In the genomic region with DNA sequence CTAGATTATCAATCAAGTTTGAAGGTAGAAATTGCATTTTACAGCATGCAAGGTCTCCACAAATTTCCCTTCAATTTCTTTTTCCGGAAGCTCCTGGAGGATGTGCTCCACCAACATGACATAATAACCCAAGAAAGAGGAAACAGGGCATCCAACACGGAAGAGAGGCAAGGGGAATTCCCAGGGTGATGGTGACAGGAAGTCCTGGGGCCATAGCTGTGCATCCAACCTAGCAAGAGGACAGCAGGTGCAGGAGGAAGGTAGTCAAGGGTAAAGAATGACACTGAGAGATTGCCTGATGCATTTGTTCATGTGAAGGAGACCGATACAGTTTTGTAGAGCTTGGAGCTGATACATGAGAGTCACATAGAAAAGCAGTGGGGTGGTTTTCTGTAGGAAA, we compare ENCODE assay signal across 9 cellular contexts.
DNase-seq lines count a peak whose midpoint lies in the region; ATAC-seq and TF ChIP-seq lines count a peak whose summit lies in the region.
"Had no signal": no experiment of that assay in that cellular context is flagged by ENCODE, and none has a peak within 500 bp of the region (broad histone marks: within the 10 kb centered on the region; RNA-seq: fewer than 3 reads in every experiment).

No MANE protein-coding gene starts in this region.

- POLR2A ChIA-PET in PC-3 (lab: Charles Lee; ENCODE audit: unreplicated experiment) = no interaction called here

- DNase-seq in activated effector memory CD4-positive, alpha-beta T cell treated with anti-CD3 and anti-CD28 coated beads, Interleukin-2, amount 50 U/mL, for 16 hours = no peak
- DNase-seq in PC-3 = no peak
- DNase-seq in dedifferentiated amniotic fluid mesenchymal stem cell (ENCODE audit: extremely low spot score) = no peak
- no peak for DNase-seq in NCI-H226
- DNase-seq: activated CD4-positive, alpha-beta T cell treated with anti-CD3 and anti-CD28 coated beads, Interleukin-2, amount 50 U/mL, for 4 hours had no signal

- no peak overlapping the region for H3K4me2 ChIP-seq in PC-3 (ENCODE audit: low read length)

- H3K27ac ChIP-seq in PC-3 (ENCODE audit: low read length) = no peak overlapping the region

- no peaks in the 10 kb centered on the region for H3K9me2 ChIP-seq in PC-3 (replicated peaks; ENCODE audit: low read length)

- H4K20me1 ChIP-seq in PC-3 (ENCODE audit: low read length) = no peaks in the 10 kb centered on the region

- no peaks in the 10 kb centered on the region for H3K9me3 ChIP-seq in PC-3 (ENCODE audit: low read length)

- no peaks in the 10 kb centered on the region for H3K36me3 ChIP-seq in PC-3 (ENCODE audit: low read depth, low read length)

- intact Hi-C loops in PC-3 (cut with micrococcal nuclease) = no loop called here

- H3K9ac ChIP-seq in PC-3 (ENCODE audit: low read length) = no peak overlapping the region

- BruUV-seq in PC-3 (replicated peaks; lab: Mats Ljungman, UMichigan) = no TSS peak

- H2AFZ ChIP-seq in PC-3 (ENCODE audit: low read length) = no peak overlapping the region

- H3K4me3 ChIP-seq in GM12875 (ENCODE audit: low read depth, low read length) (peak overlapping the region; percentile 46), PC-3 (ENCODE audit: low read length) (no peak overlapping the region)

- ATAC-seq in GM19468 (IDR thresholded peaks at IDR 0.05; ENCODE audit: extremely low read depth, unreplicated experiment) = peak; percentile 77
- ATAC-seq in HG03097 (IDR thresholded peaks at IDR 0.05; ENCODE audit: low FRiP score, unreplicated experiment) = peak; percentile 89
- peak; percentile 90 for ATAC-seq in esophagus mucosa
- no peak for ATAC-seq in PC-3

- no peaks in the 10 kb centered on the region for H3K79me2 ChIP-seq in PC-3 (ENCODE audit: low read length)

- H3F3A ChIP-seq in PC-3 (ENCODE audit: low read length, unreplicated experiment) = no peaks in the 10 kb centered on the region

- TF ChIP-seq CTCF in GM12875 (IDR thresholded peaks at IDR 0.05; ENCODE audit: borderline replicate concordance, insufficient read depth, low read depth, low read length) = no peak
- no peak for TF ChIP-seq CTCF in PC-3 (conservative IDR thresholded peaks at IDR 0.05; ENCODE audit: low read depth, low read length)

- H3K4me1 ChIP-seq in PC-3 (ENCODE audit: insufficient read depth, low read length) = no peaks in the 10 kb centered on the region

- CTCF ChIA-PET in PC-3 (lab: Charles Lee) = no interaction called here

- peaks cover 35% of the 10 kb centered on the region; the same call in 1 of the 2 replicates for H3K27me3 ChIP-seq in PC-3 (ENCODE audit: low read length)
